Comparison of ENCODE assay signal across 1 cellular context in genomic region chr4:186760576-186760975, GRCh38.
TF ChIP-seq lines count a peak whose summit lies in the region.

No MANE protein-coding gene starts in this region.

TF ChIP-seq in SK-N-SH treated with all-trans-retinoic acid at 6 μM for 48 hours, 23 proteins besides CTCF, POLR2A, EP300 and RAD21 (continued from another document):
- TF ChIP-seq TCF4 (CRISPR knock-in tag; IDR thresholded peaks at IDR 0.05; ENCODE audit: borderline replicate concordance), result no peak
- TF ChIP-seq ZNF70 (CRISPR knock-in tag; IDR thresholded peaks at IDR 0.05), result no peak
- no peak for TF ChIP-seq ZC3H10 (CRISPR knock-in tag; IDR thresholded peaks at IDR 0.05)
